Comparison of ENCODE assay signal across 17 cellular contexts in genomic region chr5:158430166-158430828, GRCh38.
DNase-seq lines count a peak whose midpoint lies in the region; ATAC-seq and TF ChIP-seq lines count a peak whose summit lies in the region.
"Had no signal": no experiment of that assay in that cellular context is flagged by ENCODE, and none has a peak within 500 bp of the region (broad histone marks: within the 10 kb centered on the region; RNA-seq: fewer than 3 reads in every experiment).

No MANE protein-coding gene starts in this region.

- no peak overlapping the region for H3K9ac ChIP-seq in neuronal stem cell (ENCODE audit: low read depth, low read length, poor library complexity)

- WGBS in neuronal stem cell (ENCODE audit: extremely low coverage in 2 of 2, insufficient read length in 2 of 2, insufficient replicate concordance in 1 of 2), 2 donors, result no CpG with 5 or more reads among the region's 2 CpGs

- H3K79me1 ChIP-seq in neuronal stem cell (ENCODE audit: low read depth, low read length), result no peaks in the 10 kb centered on the region

- no peak overlapping the region for H2BK12ac ChIP-seq in neuronal stem cell (ENCODE audit: low read length)

- no peaks in the 10 kb centered on the region for H3K4me1 ChIP-seq in neuronal stem cell (ENCODE audit: control insufficient read depth in 2 of 2, insufficient read depth in 1 of 2, low read depth in 1 of 2, low read length in 2 of 2)

- H3K14ac ChIP-seq in neuronal stem cell (ENCODE audit: low read length), result no peak overlapping the region

- H3K9me3 ChIP-seq in neuronal stem cell (replicated peaks in 1 of 2; ENCODE audit: control insufficient read depth in 2 of 2, insufficient read depth in 1 of 2, low read depth in 1 of 2, low read length in 2 of 2), result no peaks in the 10 kb centered on the region
- H3K9me3 ChIP-seq: SJCRH30 had no signal

- H2AFZ ChIP-seq in neuronal stem cell (ENCODE audit: low read length), result no peak overlapping the region

- H2AK5ac ChIP-seq in neuronal stem cell (ENCODE audit: low read depth, low read length), result no peak overlapping the region

- H3K27me3 ChIP-seq in neuronal stem cell (ENCODE audit: control insufficient read depth in 3 of 3, insufficient read depth in 3 of 3, low read depth in 1 of 3, low read length in 3 of 3), result no peaks in the 10 kb centered on the region
- H3K27me3 ChIP-seq: SJCRH30, spleen had no signal

- H3K27ac ChIP-seq in neuronal stem cell (replicated peaks; ENCODE audit: low read length), result no peak overlapping the region
- H3K27ac ChIP-seq: SJCRH30 had no signal

- H3K4me2 ChIP-seq in neuronal stem cell (ENCODE audit: insufficient read depth, low read length, poor library complexity, severe bottlenecking), result no peak overlapping the region

- no peak overlapping the region for H3K4ac ChIP-seq in neuronal stem cell (ENCODE audit: low read length)

- peak; percentile 39 for ATAC-seq in GM18502 (IDR thresholded peaks at IDR 0.05; ENCODE audit: poor library complexity, unreplicated experiment)
- ATAC-seq in sciatic nerve, result peak; percentile 27
- ATAC-seq: stimulated activated naive CD8-positive, alpha-beta T cell treated with anti-CD3 and anti-CD28 coated beads, Interleukin-15, Interleukin-2, amounts not matched to agents 100 U/mL and 50 U/mL, for 24 hours had no signal

- no peak overlapping the region for H4K8ac ChIP-seq in neuronal stem cell (ENCODE audit: low read depth, low read length)

- intact Hi-C loops in sciatic nerve (cut with DNase I), result no loop called here

- H2BK120ac ChIP-seq in neuronal stem cell (ENCODE audit: low read depth, low read length), result no peak overlapping the region

- no peak for TF ChIP-seq CTCF in fibroblast of mammary gland (conservative IDR thresholded peaks at IDR 0.05; ENCODE audit: control insufficient read depth, insufficient read depth, low read depth, low read length)

- DNase-seq in NAMALWA (ENCODE audit: low spot score), result peak; percentile 30
- peak; percentile 28 for DNase-seq in fibroblast of mammary gland (ENCODE audit: low read depth)
- DNase-seq in sciatic nerve (ENCODE audit: low spot score), result no peak
- no peak for DNase-seq in stimulated activated CD4-positive, alpha-beta T cell treated with anti-CD3 and anti-CD28 coated beads, Interleukin-12 subunit alpha, Interleukin-12 subunit beta, amount 100 ng/mL, for 4 hours
- DNase-seq in neuronal stem cell (ENCODE audit: low spot score), result no peak
- no peak for DNase-seq in hypothalamus (lab: John Stamatoyannopoulos, UW)
- DNase-seq in NCI-H1930 (lab: John Stamatoyannopoulos, UW), result no peak
- DNase-seq: activated CD4-positive, alpha-beta T cell treated with anti-CD3 and anti-CD28 coated beads, Interleukin-2, amount 10 ng/mL, durations not matched to agents 24 days and 14 days; activated T-cell treated with anti-CD3 and anti-CD28 coated beads, Interleukin-2, amount 50 U/mL, for 24 hours; endodermal cell; islet precursor cell; KG1; SJCRH30; spleen; stimulated activated naive CD8-positive, alpha-beta T cell treated with anti-CD3 and anti-CD28 coated beads, Interleukin-15, Interleukin-2, amounts not matched to agents 100 U/mL and 50 U/mL, for 24 hours; T-helper 9 cell had no signal

- no peak overlapping the region for H2BK5ac ChIP-seq in neuronal stem cell (ENCODE audit: low read length)

- H4K91ac ChIP-seq in neuronal stem cell (ENCODE audit: low read depth, low read length, poor library complexity), result no peak overlapping the region

- H2BK15ac ChIP-seq in neuronal stem cell (ENCODE audit: low read length), result no peak overlapping the region

- H3K4me3 ChIP-seq in fibroblast of mammary gland (ENCODE audit: control insufficient read depth, low read depth, low read length) (no peak overlapping the region), neuronal stem cell (ENCODE audit: low read length in 2 of 2) (no peak overlapping the region)
- H3K4me3 ChIP-seq: SJCRH30, spleen had no signal

- no peaks in the 10 kb centered on the region for H3K36me3 ChIP-seq in neuronal stem cell (replicated peaks in 1 of 2; ENCODE audit: control insufficient read depth in 2 of 2, insufficient read depth in 2 of 2, low read length in 2 of 2)
- H3K36me3 ChIP-seq: SJCRH30, spleen had no signal

- H3K18ac ChIP-seq in neuronal stem cell (ENCODE audit: low read length), result no peak overlapping the region

- no peak overlapping the region for H3K23ac ChIP-seq in neuronal stem cell (ENCODE audit: low read depth, low read length, poor library complexity)

Comparison
In these comparisons a context has a peak if more than half of its experiments do, and no peak if none do; other contexts are left out.
1. DNase-seq: peak in NAMALWA (single experiment) and fibroblast of mammary gland (single experiment); none in sciatic nerve (single experiment), stimulated activated CD4-positive, alpha-beta T cell treated with anti-CD3 and anti-CD28 coated beads, Interleukin-12 subunit alpha, Interleukin-12 subunit beta, amount 100 ng/mL, for 4 hours (single experiment), neuronal stem cell (single experiment), hypothalamus (0 of 51) and NCI-H1930 (0 of 2).